Comparison of ENCODE assay signal across 13 cellular contexts in genomic region chr10:43026039-43026973, GRCh38.
DNase-seq lines count a peak whose midpoint lies in the region; ATAC-seq lines count a peak whose summit lies in the region.
"Had no signal": no experiment of that assay in that cellular context is flagged by ENCODE, and none has a peak within 500 bp of the region (broad histone marks: within the 10 kb centered on the region; RNA-seq: fewer than 3 reads in every experiment).

No MANE protein-coding gene starts in this region.

- H3K4me3 ChIP-seq in iPS-18a (ENCODE audit: low read length): peak overlapping the region; percentile 44
- H3K4me3 ChIP-seq: cardiac muscle cell had no signal

- no peak for ATAC-seq in HG03439 (IDR thresholded peaks at IDR 0.05; ENCODE audit: unreplicated experiment)

- H3K36me3 ChIP-seq in iPS-18a (ENCODE audit: control insufficient read depth, low read depth, low read length): no peaks in the 10 kb centered on the region
- H3K36me3 ChIP-seq: cardiac muscle cell had no signal

- H3K9me3 ChIP-seq in iPS-18a (ENCODE audit: control insufficient read depth, low read depth, low read length): no peaks in the 10 kb centered on the region

- no peak overlapping the region for H3K9ac ChIP-seq in iPS-18a (ENCODE audit: low read length)

- DNase-seq in NCI-H1417 (lab: John Stamatoyannopoulos, UW) (peak in 2 of 3 experiments; percentile 50 to 51), NCI-H1417 treated with DMSO at 0.1 percent for 48 hours (lab: John Stamatoyannopoulos, UW) (no peak), RPMI8226 (peak; percentile 95), retina (peak; percentile 70)
- DNase-seq in NK-92 treated with Interleukin-12 subunit alpha and Interleukin-12 subunit beta, amount 100 ng/mL, for 24 hours (lab: John Stamatoyannopoulos, UW): no peak
- DNase-seq in activated naive CD4-positive, alpha-beta T cell treated with Interleukin-2 at 50 U/mL for 16 hours: no peak
- DNase-seq: NCI-H2081 treated with DMSO at 0.1 percent for 48 hours; occipital lobe; stimulated activated CD4-positive, alpha-beta T cell treated with anti-CD3 and anti-CD28 coated beads, Interleukin-2, amount 100 ng/mL, for 48 hours had no signal

- peaks cover 16% of the 10 kb centered on the region for H3K4me1 ChIP-seq in iPS-18a (ENCODE audit: control insufficient read depth, low read depth, low read length)

- no peak overlapping the region for H3K27ac ChIP-seq in iPS-18a (ENCODE audit: low read length)
- H3K27ac ChIP-seq: cardiac muscle cell, VCaP had no signal

- peaks cover 37% of the 10 kb centered on the region for H3K27me3 ChIP-seq in iPS-18a (ENCODE audit: control insufficient read depth, insufficient read depth, low read length)

Comparison
In these comparisons a context has a peak if more than half of its experiments do, and no peak if none do; other contexts are left out.
1. DNase-seq: peak in NCI-H1417 (2 of 3), RPMI8226 (single experiment) and retina (single experiment); none in NCI-H1417 treated with DMSO at 0.1 percent for 48 hours (single experiment), NK-92 treated with Interleukin-12 subunit alpha and Interleukin-12 subunit beta, amount 100 ng/mL, for 24 hours (single experiment) and activated naive CD4-positive, alpha-beta T cell treated with Interleukin-2 at 50 U/mL for 16 hours (single experiment).